ENCODE assay signal across 8 cellular contexts in genomic region chr7:138466069-138466756, GRCh38. TPM values are rescaled to one million over a fixed set of nuclear protein-coding genes. Genes with fewer than 3 reads are reported as not detected.
A peak's percentile ranks its signal among the peaks of the same experiment; 100 is the strongest.
DNase-seq lines count a peak whose midpoint lies in the region; ATAC-seq, FAIRE-seq and TF ChIP-seq lines count a peak whose summit lies in the region.
"Not testable (repeated sequence)": the region's sequence is repeated elsewhere in the genome, so short reads cannot be mapped to it uniquely, and the experiment has no call there.

No MANE protein-coding gene starts in this region.

- DNase-seq in RCC 7860 (ENCODE audit: low spot score), result peak; percentile 56
- peak; percentile 10 to 20 for DNase-seq in erythroblast (lab: John Stamatoyannopoulos, UW)
- peak; percentile 32 for DNase-seq in small intestine

- H3K9me3 ChIP-seq in small intestine (ENCODE audit: control insufficient read depth, low read depth), result not testable (repeated sequence)

- not testable (repeated sequence) for H3K4me3 ChIP-seq in small intestine (ENCODE audit: low read depth in 1 of 2, low read length in 2 of 2)

- not testable (repeated sequence) for FAIRE-seq in RCC 7860 (lab: Jason Lieb, UNC); small intestine (lab: Jason Lieb, UNC)

- not testable (repeated sequence) for H3K36me3 ChIP-seq in small intestine (ENCODE audit: control insufficient read depth in 2 of 2, insufficient read depth in 2 of 2, low read length in 2 of 2)

- not testable (repeated sequence) for H3K4me1 ChIP-seq in small intestine (ENCODE audit: control insufficient read depth in 2 of 2, insufficient read depth in 1 of 2, low read depth in 1 of 2, low read length in 1 of 2)

- H3K27me3 ChIP-seq in small intestine (ENCODE audit: control insufficient read depth in 2 of 2, insufficient read depth in 2 of 2, low read length in 2 of 2), result not testable (repeated sequence)

- TF ChIP-seq POLR2A in erythroblast (IDR thresholded peaks at IDR 0.05; ENCODE audit: low read length), result not testable (repeated sequence)

- not testable (repeated sequence) for H3K27ac ChIP-seq in small intestine (ENCODE audit: low read depth in 1 of 2, low read length in 1 of 2)

- 64 to 80% (median 71%) methylated on average over 11 of the region's 11 CpGs for WGBS in small intestine, 3 donors

- peak; percentile 83 for ATAC-seq in GM18858 (IDR thresholded peaks at IDR 0.05; ENCODE audit: unreplicated experiment)
- ATAC-seq in GM19463 (IDR thresholded peaks at IDR 0.05; ENCODE audit: unreplicated experiment), result peak; percentile 87
- peak; percentile 75 for ATAC-seq in GM21786 (IDR thresholded peaks at IDR 0.05; ENCODE audit: unreplicated experiment)
- peak; percentile 51 for ATAC-seq in HG02884 (IDR thresholded peaks at IDR 0.05; ENCODE audit: unreplicated experiment)
- peak; percentile 87 for ATAC-seq in HG03175 (IDR thresholded peaks at IDR 0.05; ENCODE audit: unreplicated experiment)

RNA-seq across cellular contexts. Expression of gene TRIM24, which starts 6.2 kb away (rescaled TPM):
- 10 to 100 TPM in 1 of 3 donors, 1 to 10 TPM in 2; 5.8 to 13.5 (median 6.2) TPM for polyA plus RNA-seq in small intestine
